In the genomic region with DNA sequence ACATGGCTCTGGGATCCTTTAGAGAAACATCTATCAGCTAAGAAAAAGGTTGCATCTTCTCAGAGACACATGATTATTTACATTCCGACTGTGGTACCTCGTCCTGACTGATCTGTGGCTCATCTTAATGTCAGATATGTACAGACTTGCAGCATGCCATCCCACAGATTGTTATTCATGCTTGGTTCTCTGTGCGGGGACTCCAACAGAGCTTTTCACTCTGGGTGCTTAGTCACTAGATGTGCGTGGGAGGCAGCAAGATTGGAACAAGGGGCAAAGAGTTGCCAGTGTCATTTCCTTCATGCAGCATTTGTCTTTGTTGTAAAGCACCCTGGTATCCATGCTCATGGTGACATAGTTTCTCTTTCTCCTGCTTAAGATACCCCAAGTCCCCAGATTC, we compare ENCODE assay signal across 12 cellular contexts.
DNase-seq lines count a peak whose midpoint lies in the region; ATAC-seq and TF ChIP-seq lines count a peak whose summit lies in the region.
"Had no signal": no experiment of that assay in that cellular context is flagged by ENCODE, and none has a peak within 500 bp of the region (broad histone marks: within the 10 kb centered on the region; RNA-seq: fewer than 3 reads in every experiment).

No MANE protein-coding gene starts in this region.

- no peak for ATAC-seq in lower lobe of right lung

- peak; percentile 94 for DNase-seq in A673 (ENCODE audit: low spot score)
- peak in 41 of 76 experiments; percentile 3 to 57 (median 15) for DNase-seq in HUDEP-2 (lab: John Stamatoyannopoulos, UW; ENCODE audit: unreplicated experiment in 76 of 76)
- peak; percentile 20 for DNase-seq in activated naive CD8-positive, alpha-beta T cell treated with anti-CD3 and anti-CD28 coated beads, Interleukin-2, amount 50 U/mL, for 16 hours (ENCODE audit: low read depth, low spot score)
- peak; percentile 55 for DNase-seq in non-pigmented ciliary epithelial cell (ENCODE audit: low read depth)
- DNase-seq in NCI-H2029 treated with DMSO at 0.1 percent for 48 hours (lab: John Stamatoyannopoulos, UW), result no peak
- no peak for DNase-seq in coronary artery (ENCODE audit: low spot score)
- no peak for DNase-seq in lower lobe of right lung
- DNase-seq in SKM-1 (lab: John Stamatoyannopoulos, UW; ENCODE audit: unreplicated experiment), result no peak
- DNase-seq: DMS53, glutamatergic neuron, NCI-H2227 treated with DMSO at 0.1 percent for 48 hours had no signal

- H3K4me1 ChIP-seq in A673 (ENCODE audit: insufficient read depth, low read length, poor library complexity, severe bottlenecking) (peaks cover 33% of the 10 kb centered on the region), lower lobe of right lung (no peaks in the 10 kb centered on the region)

- POLR2A ChIA-PET in A673 (lab: Charles Lee; ENCODE audit: low non-redundant PET), result no interaction called here

- no peaks in the 10 kb centered on the region for H3K9me3 ChIP-seq in A673 (ENCODE audit: low read depth, low read length, poor library complexity, severe bottlenecking)
- H3K9me3 ChIP-seq in lower lobe of right lung, result no peaks in the 10 kb centered on the region

- BruUV-seq in A673 (replicated peaks; lab: Mats Ljungman, UMichigan), result no TSS peak

- TF ChIP-seq CTCF in A673 (conservative IDR thresholded peaks at IDR 0.05; ENCODE audit: low read depth, low read length), result no peak
- TF ChIP-seq CTCF in coronary artery (IDR thresholded peaks at IDR 0.05), result no peak
- no peak for TF ChIP-seq CTCF in lower lobe of right lung (IDR thresholded peaks at IDR 0.05)

- H3K36me3 ChIP-seq in A673 (ENCODE audit: insufficient read depth, low read length, poor library complexity, severe bottlenecking) (no peaks in the 10 kb centered on the region), lower lobe of right lung (no peaks in the 10 kb centered on the region)

- H3K27ac ChIP-seq in A673 (ENCODE audit: low read depth, low read length, poor library complexity, severe bottlenecking), result peak overlapping the region; percentile 57
- H3K27ac ChIP-seq in coronary artery, result no peak overlapping the region
- H3K27ac ChIP-seq in lower lobe of right lung, result no peak overlapping the region
- H3K27ac ChIP-seq: VCaP had no signal

- no peak overlapping the region for H3K4me3 ChIP-seq in A673 (ENCODE audit: low read depth, low read length, poor library complexity, severe bottlenecking)
- no peak overlapping the region for H3K4me3 ChIP-seq in coronary artery
- no peak overlapping the region for H3K4me3 ChIP-seq in lower lobe of right lung

- no peaks in the 10 kb centered on the region for H3K27me3 ChIP-seq in A673 (replicated peaks; ENCODE audit: insufficient read depth, low read depth, low read length, poor library complexity)
- H3K27me3 ChIP-seq in lower lobe of right lung (ENCODE audit: low read depth), result no peaks in the 10 kb centered on the region

- CTCF ChIA-PET in A673 (lab: Charles Lee), result interaction anchor here (1.1 kb wide), 1 partner anchor 18 kb away, joined by 3 read pairs; no protein-coding TSS in a partner anchor

- intact Hi-C loops in A673 (cut with micrococcal nuclease; ENCODE audit: unreplicated experiment) (no loop called here), lower lobe of right lung (cut with DNase I) (no loop called here)

Comparison
In these comparisons a context has a peak if more than half of its experiments do, and no peak if none do; other contexts are left out.
1. DNase-seq: peak in A673 (single experiment), HUDEP-2 (41 of 76), activated naive CD8-positive, alpha-beta T cell treated with anti-CD3 and anti-CD28 coated beads, Interleukin-2, amount 50 U/mL, for 16 hours (single experiment) and non-pigmented ciliary epithelial cell (single experiment); none in NCI-H2029 treated with DMSO at 0.1 percent for 48 hours (single experiment), coronary artery (single experiment), lower lobe of right lung (single experiment) and SKM-1 (single experiment).